16 cellular contexts compared by ENCODE assay signal in the genomic region with DNA sequence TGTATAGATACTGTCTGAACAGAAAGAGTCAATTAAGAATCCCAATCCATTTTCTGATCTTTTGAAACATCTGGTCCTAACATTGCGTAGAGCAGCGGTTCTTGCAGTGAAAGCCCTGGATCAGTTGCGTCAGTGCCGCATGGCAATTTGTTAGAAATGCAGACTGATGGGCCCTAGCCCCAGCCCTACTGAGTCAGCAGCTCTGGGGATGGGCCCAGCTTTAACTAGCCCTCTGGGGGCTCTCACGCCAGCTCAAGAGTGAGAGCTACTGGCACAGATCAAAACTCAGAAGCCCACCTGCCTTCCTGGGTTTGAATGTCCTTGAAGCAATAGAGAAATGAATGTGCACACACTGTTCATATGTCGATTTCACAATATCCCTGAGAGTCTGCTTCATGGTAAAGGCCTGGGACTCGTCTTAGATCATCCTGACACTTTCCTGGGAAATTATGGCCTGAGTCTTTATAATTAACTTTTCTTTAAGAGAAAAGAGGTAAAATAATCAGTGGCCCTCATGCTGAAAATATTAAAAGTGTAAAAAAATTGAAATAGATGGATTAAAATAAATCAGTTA.
"Had no signal": no experiment of that assay in that cellular context is flagged by ENCODE, and none has a peak within 500 bp of the region (broad histone marks: within the 10 kb centered on the region; RNA-seq: fewer than 3 reads in every experiment).

No MANE protein-coding gene starts in this region.

- H3K36me3 ChIP-seq: esophagus squamous epithelium, gastroesophageal sphincter, neural progenitor cell, sigmoid colon, WERI-Rb-1 had no signal

- H2AFZ ChIP-seq: neural progenitor cell had no signal

- FAIRE-seq: islet of Langerhans had no signal

- H3K9me3 ChIP-seq: psoas muscle, sigmoid colon had no signal

- H3K27ac ChIP-seq: esophagus squamous epithelium, gastroesophageal sphincter, neural progenitor cell, psoas muscle, sigmoid colon, WERI-Rb-1 had no signal

- DNase-seq: activated CD4-positive, alpha-beta memory T cell treated with anti-CD3 and anti-CD28 coated beads, Interleukin-2, amount 10 ng/mL, durations not matched to agents 7 days and 5 days; activated effector memory CD4-positive, alpha-beta T cell treated with anti-CD3 and anti-CD28 coated beads, Interleukin-2, amount 50 U/mL, for 16 hours; activated T-cell treated with anti-CD3 and anti-CD28 coated beads, Interleukin-2, amount 50 U/mL, for 48 hours; central memory CD4-positive, alpha-beta T cell; cortex of kidney; effector CD4-positive, alpha-beta T cell; esophagus squamous epithelium; psoas muscle; sigmoid colon; WERI-Rb-1 had no signal

- H3K4me3 ChIP-seq: esophagus squamous epithelium, gastroesophageal sphincter, neural progenitor cell, psoas muscle, sigmoid colon had no signal

- H3K27ac Mint-ChIP-seq: activated CD4-positive, alpha-beta memory T cell treated with anti-CD3 and anti-CD28 coated beads, Interleukin-2, amount 10 ng/mL, durations not matched to agents 7 days and 5 days; activated naive CD8-positive, alpha-beta T cell; brain; neural progenitor cell; stimulated activated memory B cell treated with anti-CD40 and anti-IgM and Interleukin-4, amounts not matched to agents 10 μg/mL and 1 μg/mL and 100 μg/mL, for 72 hours had no signal

- H3K9ac ChIP-seq: neural progenitor cell had no signal

- H3K27me3 ChIP-seq: esophagus squamous epithelium, gastroesophageal sphincter, neural progenitor cell, sigmoid colon had no signal

- H3K4me3 Mint-ChIP-seq: activated CD4-positive, alpha-beta memory T cell treated with anti-CD3 and anti-CD28 coated beads, Interleukin-2, amount 10 ng/mL, durations not matched to agents 7 days and 5 days; activated naive CD8-positive, alpha-beta T cell; brain; neural progenitor cell; stimulated activated memory B cell treated with anti-CD40 and anti-IgM and Interleukin-4, amounts not matched to agents 10 μg/mL and 1 μg/mL and 100 μg/mL, for 72 hours had no signal

- H3K4me1 ChIP-seq: esophagus squamous epithelium, gastroesophageal sphincter, neural progenitor cell, psoas muscle, sigmoid colon had no signal

- H3K36me3 Mint-ChIP-seq: activated naive CD8-positive, alpha-beta T cell; brain; neural progenitor cell; stimulated activated memory B cell treated with anti-CD40 and anti-IgM and Interleukin-4, amounts not matched to agents 10 μg/mL and 1 μg/mL and 100 μg/mL, for 72 hours had no signal

- ATAC-seq: gastroesophageal sphincter; psoas muscle; stimulated activated memory B cell treated with anti-CD40 and anti-IgM and Interleukin-4, amounts not matched to agents 10 μg/mL and 1 μg/mL and 100 μg/mL, for 72 hours had no signal

- H3K4me2 ChIP-seq: neural progenitor cell had no signal

- H3K4me1 Mint-ChIP-seq: activated CD4-positive, alpha-beta memory T cell treated with anti-CD3 and anti-CD28 coated beads, Interleukin-2, amount 10 ng/mL, durations not matched to agents 7 days and 5 days; brain; stimulated activated memory B cell treated with anti-CD40 and anti-IgM and Interleukin-4, amounts not matched to agents 10 μg/mL and 1 μg/mL and 100 μg/mL, for 72 hours had no signal
